Comparison of ENCODE assay signal across 1 cellular context in genomic region chr20:38151455-38151854, GRCh38.
TF ChIP-seq lines count a peak whose summit lies in the region.

No MANE protein-coding gene starts in this region.

TF ChIP-seq in endothelial cell of umbilical vein, 7 proteins besides CTCF, POLR2A, EP300 and RAD21:
- no peak for TF ChIP-seq MAX (IDR thresholded peaks at IDR 0.05; ENCODE audit: insufficient read depth, insufficient read length)
- TF ChIP-seq JUN (IDR thresholded peaks at IDR 0.05; ENCODE audit: borderline replicate concordance, insufficient read depth, insufficient read length, low read depth): no peak
- TF ChIP-seq GATA2 (IDR thresholded peaks at IDR 0.05; ENCODE audit: insufficient read depth, insufficient read length, low read depth, low read length): no peak
- no peak for TF ChIP-seq FOS (IDR thresholded peaks at IDR 0.05; ENCODE audit: borderline replicate concordance, insufficient read depth, low read length)
- TF ChIP-seq MYC (IDR thresholded peaks at IDR 0.05; ENCODE audit: low read depth, low read length): no peak
- TF ChIP-seq EZH2 (IDR thresholded peaks at IDR 0.05; ENCODE audit: borderline replicate concordance, low read depth, low read length, severe bottlenecking): no peak
- no peak for TF ChIP-seq POLR2AphosphoS5 (IDR thresholded peaks at IDR 0.05; ENCODE audit: insufficient read depth, low read depth, low read length)
